ENCODE assay signal across 8 cellular contexts in the genomic region with DNA sequence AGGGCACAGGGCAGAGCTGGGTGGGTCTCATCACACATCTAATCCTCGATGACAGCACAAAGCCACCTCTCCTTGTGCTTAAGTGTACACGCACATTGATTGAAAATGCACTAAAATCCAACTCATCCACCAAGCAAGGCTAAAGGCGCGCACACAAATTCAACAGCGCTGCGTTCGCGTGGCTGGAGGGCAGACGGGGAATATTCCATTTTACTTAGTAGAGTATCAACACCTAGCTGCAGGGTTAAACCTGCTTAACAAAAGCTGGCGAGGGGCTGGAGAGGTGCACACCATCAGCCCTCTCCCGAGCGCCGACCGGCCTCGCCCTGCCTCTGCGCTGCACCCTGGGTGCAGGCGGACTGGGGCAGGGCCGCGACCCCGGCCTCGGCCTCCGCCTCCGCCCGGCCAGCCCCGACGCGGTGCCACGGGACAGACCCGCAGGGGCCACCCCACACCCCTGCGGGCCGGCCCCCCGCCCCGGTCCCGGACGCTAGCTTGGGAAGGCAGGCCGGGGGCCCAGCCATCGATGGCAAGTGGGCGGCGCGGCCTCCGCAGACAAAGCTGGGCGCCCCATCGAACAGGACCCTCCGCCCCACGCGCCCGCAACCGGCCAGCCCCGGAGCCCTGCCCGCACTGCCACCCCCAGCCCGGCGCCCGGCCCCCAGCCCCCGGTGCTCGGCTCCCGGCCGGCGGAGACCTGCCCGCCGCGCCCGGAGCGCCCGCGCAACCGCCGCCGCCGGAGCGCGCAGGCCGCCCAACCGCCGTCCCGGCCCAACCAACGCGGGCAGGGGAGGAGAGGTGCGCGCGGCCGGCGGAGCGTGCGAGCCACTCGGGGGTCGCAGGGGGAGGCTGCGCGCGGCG. TPM values are rescaled to one million over a fixed set of nuclear protein-coding genes. Genes with fewer than 3 reads are reported as not detected.
DNase-seq lines count a peak whose midpoint lies in the region; ATAC-seq and TF ChIP-seq lines count a peak whose summit lies in the region.

No MANE protein-coding gene starts in this region.

- H3K4me1 Mint-ChIP-seq in T-helper 1 cell treated with Interleukin-12 subunit alpha and Interleukin-12 subunit beta and Interleukin-4 antibody, amounts not matched to agents 30 μg/mL and 1 μg/mL, for 36 hours (ENCODE audit: low read depth), result peaks cover 10% of the 10 kb centered on the region
- H3K4me1 Mint-ChIP-seq in central memory CD8-positive, alpha-beta T cell, result peaks cover 38% of the 10 kb centered on the region

- H3K27ac Mint-ChIP-seq in T-helper 1 cell treated with Interleukin-12 subunit alpha and Interleukin-12 subunit beta and Interleukin-4 antibody, amounts not matched to agents 30 μg/mL and 1 μg/mL, for 36 hours, result peak overlapping the region; percentile 91
- peak overlapping the region; percentile 100 for H3K27ac Mint-ChIP-seq in central memory CD8-positive, alpha-beta T cell (ENCODE audit: low read depth)

- ATAC-seq in GM21360 (IDR thresholded peaks at IDR 0.05; ENCODE audit: unreplicated experiment), result peak; percentile 24
- peak; percentile 10 for ATAC-seq in central memory CD8-positive, alpha-beta T cell (replicated peaks; ENCODE audit: extremely low read depth, poor library complexity, severe bottlenecking)

- no peaks in the 10 kb centered on the region for H3K27me3 ChIP-seq in kidney epithelial cell (ENCODE audit: control insufficient read depth, insufficient read depth, low read length)

- H3K27me3 Mint-ChIP-seq in T-helper 1 cell treated with Interleukin-12 subunit alpha and Interleukin-12 subunit beta and Interleukin-4 antibody, amounts not matched to agents 30 μg/mL and 1 μg/mL, for 36 hours (ENCODE audit: low read depth), result no peaks in the 10 kb centered on the region
- H3K27me3 Mint-ChIP-seq in central memory CD8-positive, alpha-beta T cell, result no peaks in the 10 kb centered on the region

- peak overlapping the region; percentile 57 for H3K4me3 ChIP-seq in kidney epithelial cell (ENCODE audit: low read depth, low read length)

- no peaks in the 10 kb centered on the region for H3K36me3 ChIP-seq in kidney epithelial cell (ENCODE audit: control insufficient read depth, insufficient read depth, low read length)

- no peaks in the 10 kb centered on the region for H3K9me3 Mint-ChIP-seq in T-helper 1 cell treated with Interleukin-12 subunit alpha and Interleukin-12 subunit beta and Interleukin-4 antibody, amounts not matched to agents 30 μg/mL and 1 μg/mL, for 36 hours
- no peaks in the 10 kb centered on the region for H3K9me3 Mint-ChIP-seq in central memory CD8-positive, alpha-beta T cell

- peak overlapping the region; percentile 98 for H3K4me3 Mint-ChIP-seq in T-helper 1 cell treated with Interleukin-12 subunit alpha and Interleukin-12 subunit beta and Interleukin-4 antibody, amounts not matched to agents 30 μg/mL and 1 μg/mL, for 36 hours
- peak overlapping the region; percentile 96 for H3K4me3 Mint-ChIP-seq in central memory CD8-positive, alpha-beta T cell

- TF ChIP-seq CTCF in kidney epithelial cell (IDR thresholded peaks at IDR 0.05; ENCODE audit: insufficient read depth, low read length, poor library complexity, severe bottlenecking), result no peak

- DNase-seq in DMS153 treated with DMSO at 0.1 percent for 48 hours (lab: John Stamatoyannopoulos, UW; ENCODE audit: unreplicated experiment) (peak; percentile 43), HK-2 (ENCODE audit: unreplicated experiment) (peak; percentile 22), kidney epithelial cell (ENCODE audit: low read depth) (no peak), NCI-H226 (no peak)
- peak in 1 of 2 donors; percentile 21 for DNase-seq in central memory CD8-positive, alpha-beta T cell (ENCODE audit: low spot score in 2 of 2)
- peak; percentile 16 to 18 for DNase-seq in stimulated activated CD4-positive, alpha-beta T cell treated with anti-CD3 and anti-CD28 coated beads, Interleukin-15, amount 100 ng/mL, for 48 hours (ENCODE audit: low read depth in 2 of 2)

- H3K36me3 Mint-ChIP-seq in T-helper 1 cell treated with Interleukin-12 subunit alpha and Interleukin-12 subunit beta and Interleukin-4 antibody, amounts not matched to agents 30 μg/mL and 1 μg/mL, for 36 hours (ENCODE audit: low read depth), result no peaks in the 10 kb centered on the region
- H3K36me3 Mint-ChIP-seq in central memory CD8-positive, alpha-beta T cell (ENCODE audit: insufficient read depth), result peaks cover 16% of the 10 kb centered on the region

RNA-seq across cellular contexts. Expression of a gene that starts 0.9 kb away (rescaled TPM):
- total RNA-seq in kidney epithelial cell, result 7.1 and 9.9 TPM in 2 replicates

Comparison
In these comparisons a context has a peak if more than half of its experiments do, and no peak if none do; other contexts are left out.
1. DNase-seq: peak in DMS153 treated with DMSO at 0.1 percent for 48 hours (single experiment), HK-2 (single experiment) and stimulated activated CD4-positive, alpha-beta T cell treated with anti-CD3 and anti-CD28 coated beads, Interleukin-15, amount 100 ng/mL, for 48 hours (2 of 2); none in kidney epithelial cell (single experiment) and NCI-H226 (single experiment).